Comparison of ENCODE assay signal across 23 cellular contexts in genomic region chr12:112878488-112878887, GRCh38.
"Had no signal": no experiment of that assay in that cellular context is flagged by ENCODE, and none has a peak within 500 bp of the region (broad histone marks: within the 10 kb centered on the region; RNA-seq: fewer than 3 reads in every experiment).

No MANE protein-coding gene starts in this region.

- H3K36me3 Mint-ChIP-seq: naive thymus-derived CD4-positive, alpha-beta T cell; natural killer cell had no signal

- H3K4me1 ChIP-seq: colonic mucosa, esophagus muscularis mucosa, foreskin keratinocyte, gastroesophageal sphincter, heart right ventricle, left lung, lower lobe of right lung had no signal

- H3K36me3 ChIP-seq: colonic mucosa, esophagus muscularis mucosa, gastroesophageal sphincter, heart right ventricle, left lung, lower lobe of right lung had no signal

- FAIRE-seq: endothelial cell of umbilical vein, frontal cortex, islet of Langerhans, keratinocyte had no signal

- H3K4me1 Mint-ChIP-seq: naive thymus-derived CD4-positive, alpha-beta T cell; natural killer cell had no signal

- H3K27me3 ChIP-seq: colonic mucosa had no signal

- H3K27ac ChIP-seq: colonic mucosa, esophagus muscularis mucosa, foreskin keratinocyte, gastroesophageal sphincter, heart right ventricle, left lung, lower lobe of right lung had no signal

- H3K4me3 ChIP-seq: colonic mucosa, dorsolateral prefrontal cortex, esophagus muscularis mucosa, gastroesophageal sphincter, heart right ventricle, left lung, lower lobe of right lung had no signal

- DNase-seq: colonic mucosa; dermis blood vessel endothelial cell; dorsolateral prefrontal cortex; effector CD4-positive, alpha-beta T cell; effector memory CD4-positive, alpha-beta T cell; foreskin keratinocyte; head of caudate nucleus; heart right ventricle; hippocampal formation; left cardiac atrium; left lung; left ventricle myocardium superior; lower lobe of right lung; mesenchymal stem cell; midbrain; naive thymus-derived CD4-positive, alpha-beta T cell; natural killer cell had no signal

- H3K27ac Mint-ChIP-seq: naive thymus-derived CD4-positive, alpha-beta T cell; natural killer cell had no signal

- ATAC-seq: foreskin keratinocyte; gastroesophageal sphincter; heart right ventricle; left cardiac atrium; left lung; left ventricle myocardium superior; lower lobe of right lung; naive thymus-derived CD4-positive, alpha-beta T cell; natural killer cell had no signal

- H3K4me3 Mint-ChIP-seq: naive thymus-derived CD4-positive, alpha-beta T cell; natural killer cell had no signal

- H3K9me3 Mint-ChIP-seq: naive thymus-derived CD4-positive, alpha-beta T cell; natural killer cell had no signal

- H3K9me3 ChIP-seq: colonic mucosa, esophagus muscularis mucosa, gastroesophageal sphincter, heart right ventricle, left lung, lower lobe of right lung had no signal
